In the genomic region with DNA sequence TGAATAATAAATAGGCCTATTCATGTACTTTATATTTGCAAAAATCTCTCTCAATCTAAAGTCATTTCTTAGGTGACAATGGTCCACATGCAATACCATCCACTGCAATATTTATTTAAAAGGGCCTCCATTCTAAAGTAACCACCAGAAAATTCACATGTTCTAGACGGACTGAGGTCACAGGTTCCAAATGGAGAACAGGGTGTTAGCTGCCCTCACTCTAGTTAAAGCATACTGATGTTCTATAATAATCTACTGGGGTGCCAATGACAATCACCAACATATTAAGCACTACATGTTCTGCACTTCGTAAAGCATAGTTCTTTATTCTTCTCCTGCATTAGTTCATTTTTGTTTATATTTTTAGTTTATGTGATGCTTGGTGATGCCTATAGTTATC, we compare ENCODE assay signal across 8 cellular contexts. TPM values are rescaled to one million over a fixed set of nuclear protein-coding genes. Genes with fewer than 3 reads are reported as not detected.
DNase-seq lines count a peak whose midpoint lies in the region; ATAC-seq and TF ChIP-seq lines count a peak whose summit lies in the region.

No MANE protein-coding gene starts in this region.

- no peaks in the 10 kb centered on the region for H3K4me1 ChIP-seq in IMR-90 (ENCODE audit: control insufficient read depth, insufficient read depth, low read length)

- H3K4ac ChIP-seq in IMR-90 (ENCODE audit: low read depth, low read length) = no peak overlapping the region

- H4K5ac ChIP-seq in IMR-90 (ENCODE audit: low read depth, low read length) = no peak overlapping the region

- peaks cover 2% of the 10 kb centered on the region; the same call in 1 of the 2 replicates for H3K9me1 ChIP-seq in IMR-90 (ENCODE audit: insufficient read depth, low read length)

- no peak overlapping the region for H3K18ac ChIP-seq in IMR-90 (ENCODE audit: low read depth, low read length)

- no peak for TF ChIP-seq POLR2A in IMR-90 (IDR thresholded peaks at IDR 0.05; ENCODE audit: low read depth, low read length)

- no peak overlapping the region for H2AFZ ChIP-seq in IMR-90 (replicated peaks; ENCODE audit: low read length, poor library complexity)

- no peak overlapping the region for H2BK5ac ChIP-seq in IMR-90 (ENCODE audit: low read depth, low read length, poor library complexity, severe bottlenecking)

- H2BK20ac ChIP-seq in IMR-90 (ENCODE audit: low read depth, low read length) = no peak overlapping the region

- H3K27ac ChIP-seq in IMR-90 (ENCODE audit: insufficient read depth, low read length) = no peak overlapping the region

- H3K4me1 Mint-ChIP-seq in brain (peaks cover 47% of the 10 kb centered on the region), mesothelial cell of epicardium (peaks cover 19% of the 10 kb centered on the region)

- intact Hi-C loops in IMR-90 (cut with micrococcal nuclease) = no loop called here

- no peak overlapping the region for H2BK15ac ChIP-seq in IMR-90 (ENCODE audit: low read depth, low read length)

- H4K91ac ChIP-seq in IMR-90 (ENCODE audit: insufficient read depth, low read depth, low read length) = no peak overlapping the region

- H3K56ac ChIP-seq in IMR-90 (ENCODE audit: extremely low read depth, insufficient read depth, low read length) = no peak overlapping the region

- H3K4me3 ChIP-seq in AG10803 (ENCODE audit: low read length) = peak overlapping the region; percentile 98
- no peak overlapping the region for H3K4me3 ChIP-seq in IMR-90 (ENCODE audit: insufficient read depth, low read depth, low read length)

- H3K9me3 Mint-ChIP-seq in brain = no peaks in the 10 kb centered on the region
- H3K9me3 Mint-ChIP-seq in mesothelial cell of epicardium = no peaks in the 10 kb centered on the region

- no peaks in the 10 kb centered on the region for H3K9me3 ChIP-seq in IMR-90 (ENCODE audit: control insufficient read depth, insufficient read depth, low read length)

- H4K8ac ChIP-seq in IMR-90 (ENCODE audit: low read depth in 2 of 2, low read length in 2 of 2) = no peak overlapping the region

- ATAC-seq in IMR-90 (ENCODE audit: low read depth) (no peak), HG02973 (IDR thresholded peaks at IDR 0.05; ENCODE audit: unreplicated experiment) (no peak), GM19397 (IDR thresholded peaks at IDR 0.05; ENCODE audit: unreplicated experiment) (no peak)

- peaks cover 3 to 29% of the 10 kb centered on the region in 2 experiments; a peak in 3 of 4 replicates for H3K79me1 ChIP-seq in IMR-90 (ENCODE audit: low read depth in 1 of 2, low read length in 2 of 2)

- peak overlapping the region; percentile 95 to 99 (median 97) for H3K4me3 Mint-ChIP-seq in brain
- peak overlapping the region; percentile 92 for H3K4me3 Mint-ChIP-seq in mesothelial cell of epicardium

- H3K27me3 Mint-ChIP-seq in brain = peaks cover 16% of the 10 kb centered on the region
- no peaks in the 10 kb centered on the region for H3K27me3 Mint-ChIP-seq in mesothelial cell of epicardium (ENCODE audit: low read depth)

- H3K23ac ChIP-seq in IMR-90 (ENCODE audit: low read depth, low read length) = no peak overlapping the region

- BruUV-seq in IMR-90 (replicated peaks; lab: Mats Ljungman, UMichigan) = TSS peak; percentile 50

- dilution Hi-C loops in IMR-90 (cut with HindIII; ENCODE audit: low sequenced_read_pairs, unreplicated experiment) = no loop called here

- no peak overlapping the region; the same call in 1 of the 2 replicates for H3K9ac ChIP-seq in IMR-90 (ENCODE audit: low read depth, low read length)

- peaks cover 26% of the 10 kb centered on the region for H3K36me3 Mint-ChIP-seq in brain
- peaks cover 12% of the 10 kb centered on the region for H3K36me3 Mint-ChIP-seq in mesothelial cell of epicardium

- H4K20me1 ChIP-seq in IMR-90 (ENCODE audit: insufficient read depth, low read length) = peaks cover 7% of the 10 kb centered on the region; the same call in 1 of the 2 replicates

- no CpG with 5 or more reads among the region's 2 CpGs for WGBS in IMR-90 (ENCODE audit: extremely low coverage in 2 of 2, insufficient read length in 1 of 2), 2 experiments

- TF ChIP-seq CTCF in AG10803 (conservative IDR thresholded peaks at IDR 0.05; ENCODE audit: low read length) = no peak
- no peak for TF ChIP-seq CTCF in IMR-90 (conservative IDR thresholded peaks at IDR 0.05; ENCODE audit: low read depth, low read length)
- TF ChIP-seq CTCF in brain (conservative IDR thresholded peaks at IDR 0.05) = no peak
- TF ChIP-seq CTCF in mesothelial cell of epicardium (IDR thresholded peaks at IDR 0.05; ENCODE audit: unreplicated experiment) = no peak

- CTCF ChIA-PET in IMR-90 (lab: Yijun Ruan, JAX) = no interaction called here

- no peaks in the 10 kb centered on the region for H3K27me3 ChIP-seq in IMR-90 (ENCODE audit: control insufficient read depth, insufficient read depth, low read length)

- no peak overlapping the region for H2AK9ac ChIP-seq in IMR-90 (replicated peaks; ENCODE audit: low read depth, low read length, poor library complexity)

- H3K36me3 ChIP-seq in IMR-90 (ENCODE audit: control insufficient read depth, insufficient read depth, low read length) = peaks cover 5% of the 10 kb centered on the region

- DNase-seq in AG10803 (ENCODE audit: low read depth) (no peak), IMR-90 (no peak), mesothelial cell of epicardium (ENCODE audit: low spot score in 2 of 2, unreplicated experiment in 2 of 2) (no peak), UCSD-AML1 (lab: John Stamatoyannopoulos, UW; ENCODE audit: unreplicated experiment) (no peak), NCI-H187 treated with DMSO at 0.1 percent for 48 hours (lab: John Stamatoyannopoulos, UW) (no peak)

- H3K14ac ChIP-seq in IMR-90 (replicated peaks; ENCODE audit: low read depth, low read length) = no peak overlapping the region

- no peak for TF ChIP-seq RAD21 in IMR-90 (IDR thresholded peaks at IDR 0.05; ENCODE audit: low read length)

- no peak overlapping the region for H2BK120ac ChIP-seq in IMR-90 (ENCODE audit: low read depth, low read length)

- peak overlapping the region; percentile 96 for H3K4me2 ChIP-seq in IMR-90 (ENCODE audit: low read depth, low read length)

- H2AK5ac ChIP-seq in IMR-90 (ENCODE audit: low read depth, low read length) = no peak overlapping the region

- H3K27ac Mint-ChIP-seq in brain = peak overlapping the region in 3 of 5 experiments; percentile 98 to 99 (median 99)
- peak overlapping the region; percentile 96 for H3K27ac Mint-ChIP-seq in mesothelial cell of epicardium

- in situ Hi-C loops in IMR-90 (cut with MboI; ENCODE audit: low sequenced_read_pairs) = no loop called here

- POLR2A ChIA-PET in IMR-90 (lab: Charles Lee; ENCODE audit: unreplicated experiment) = no interaction called here

TF ChIP-seq in IMR-90, 13 proteins besides CTCF, POLR2A, EP300 and RAD21:
- no peak for TF ChIP-seq SMC3 (IDR thresholded peaks at IDR 0.05; ENCODE audit: low read depth, low read length)
- TF ChIP-seq NFE2L2 (IDR thresholded peaks at IDR 0.05; ENCODE audit: low read depth, low read length) = no peak
- TF ChIP-seq RCOR1 (IDR thresholded peaks at IDR 0.05; ENCODE audit: insufficient replicate concordance, low read length) = no peak
- no peak for TF ChIP-seq FOS (IDR thresholded peaks at IDR 0.05; ENCODE audit: low read depth, low read length)
- TF ChIP-seq, protein P1, sequence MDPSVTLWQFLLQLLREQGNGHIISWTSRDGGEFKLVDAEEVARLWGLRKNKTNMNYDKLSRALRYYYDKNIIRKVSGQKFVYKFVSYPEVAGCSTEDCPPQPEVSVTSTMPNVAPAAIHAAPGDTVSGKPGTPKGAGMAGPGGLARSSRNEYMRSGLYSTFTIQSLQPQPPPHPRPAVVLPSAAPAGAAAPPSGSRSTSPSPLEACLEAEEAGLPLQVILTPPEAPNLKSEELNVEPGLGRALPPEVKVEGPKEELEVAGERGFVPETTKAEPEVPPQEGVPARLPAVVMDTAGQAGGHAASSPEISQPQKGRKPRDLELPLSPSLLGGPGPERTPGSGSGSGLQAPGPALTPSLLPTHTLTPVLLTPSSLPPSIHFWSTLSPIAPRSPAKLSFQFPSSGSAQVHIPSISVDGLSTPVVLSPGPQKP (IDR thresholded peaks at IDR 0.05; ENCODE audit: borderline replicate concordance, low read depth, low read length) = no peak
- no peak for TF ChIP-seq CHD1 (IDR thresholded peaks at IDR 0.05; ENCODE audit: low read depth, low read length)
- no peak for TF ChIP-seq BHLHE40 (IDR thresholded peaks at IDR 0.05; ENCODE audit: low read depth, low read length)
- no peak for TF ChIP-seq CEBPB (IDR thresholded peaks at IDR 0.05; ENCODE audit: low read depth, low read length)

RNA-seq across cellular contexts. Expression of gene HBS1L, which starts 1.2 kb away (rescaled TPM):
- total RNA-seq in IMR-90 (2012; rRNA removed) (120 and 171 TPM in 2 replicates), mesothelial cell of epicardium (73.8 to 75.7 TPM (median 74.9 TPM) in 3 replicates)
- polyA plus RNA-seq in IMR-90 (2012; rRNA removed) (38.6 and 45.1 TPM in 2 replicates), brain (ENCODE audit: insufficient read depth, low read depth, low replicate concordance) (48.5 TPM)
- polyA plus RNA-seq in IMR-90 (2012; cell fraction: cytosol; rRNA removed) = 5.3 and 9.9 TPM in 2 replicates
- 2.5 and 23.9 TPM in 2 replicates for polyA plus RNA-seq in IMR-90 (2012; cell fraction: nucleus; rRNA removed; ENCODE audit: low replicate concordance)
